In genomic region chr16:88978608-88979346, GRCh38 we compare ENCODE assay signal across 1 cellular context.
TF ChIP-seq lines count a peak whose summit lies in the region.

No MANE protein-coding gene starts in this region.

TF ChIP-seq in GM12878, 131 proteins besides CTCF, POLR2A, EP300 and RAD21 (continued from another document and continues in another):
- TF ChIP-seq BCL3 (IDR thresholded peaks at IDR 0.05; ENCODE audit: borderline replicate concordance, insufficient read depth, low read depth, low read length, poor library complexity, severe bottlenecking) (no peak), USF2 (IDR thresholded peaks at IDR 0.05; ENCODE audit: borderline replicate concordance, low read depth, low read length) (no peak), TCF7 (IDR thresholded peaks at IDR 0.05; ENCODE audit: borderline replicate concordance) (no peak), CHD1 (IDR thresholded peaks at IDR 0.05; ENCODE audit: low read depth, low read length) (no peak), CUX1 (IDR thresholded peaks at IDR 0.05; ENCODE audit: insufficient replicate concordance, low read depth, low read length) (peak; percentile 32), SMC3 (IDR thresholded peaks at IDR 0.05; ENCODE audit: borderline replicate concordance, low read length) (no peak), HDGF (IDR thresholded peaks at IDR 0.05) (peak; percentile 2; the same call in 1 of the 2 replicates), SREBF1 (IDR thresholded peaks at IDR 0.05; ENCODE audit: low read length) (no peak), NBN (IDR thresholded peaks at IDR 0.05) (peak; percentile 74), CREM (IDR thresholded peaks at IDR 0.05; ENCODE audit: low read depth) (peak; percentile 82), ZNF384 (IDR thresholded peaks at IDR 0.05; ENCODE audit: borderline replicate concordance, low read depth, low read length) (no peak), TCF3 (IDR thresholded peaks at IDR 0.05; ENCODE audit: borderline replicate concordance, insufficient read depth, low read depth, low read length) (peak; percentile 100), CEBPB (IDR thresholded peaks at IDR 0.05; ENCODE audit: borderline replicate concordance in 1 of 2, low read depth in 2 of 2, low read length in 2 of 2) (no peak), NR2C2 (IDR thresholded peaks at IDR 0.05; ENCODE audit: borderline replicate concordance, control insufficient read depth, insufficient read length, low read depth) (no peak), SP1 (IDR thresholded peaks at IDR 0.05; ENCODE audit: low read depth, low read length) (peak; percentile 56), SMAD5 (IDR thresholded peaks at IDR 0.05; ENCODE audit: low read depth) (no peak; the same call in 1 of the 2 replicates), RFX5 (IDR thresholded peaks at IDR 0.05; ENCODE audit: low read depth, low read length) (no peak), BRCA1 (IDR thresholded peaks at IDR 0.05; ENCODE audit: low read depth, low read length) (no peak), E2F8 (IDR thresholded peaks at IDR 0.05; ENCODE audit: low read depth, partially characterized antibody) (no peak), RELB (IDR thresholded peaks at IDR 0.05; ENCODE audit: low read depth) (peak; percentile 51; the same call in 1 of the 2 replicates), ATF7 (IDR thresholded peaks at IDR 0.05; ENCODE audit: low read depth) (0 out of 2 replicates have a peak, but pooled peaks have one; percentile 32), FOXK2 (IDR thresholded peaks at IDR 0.05) (no peak), LARP7 (IDR thresholded peaks at IDR 0.05) (peak; percentile 35; the same call in 1 of the 2 replicates), RCOR1 (conservative IDR thresholded peaks at IDR 0.05; ENCODE audit: low read depth, low read length) (no peak), HDAC6 (IDR thresholded peaks at IDR 0.05; ENCODE audit: unreplicated experiment) (no peak), CREB1 (IDR thresholded peaks at IDR 0.05; ENCODE audit: low read depth) (no peak), TARDBP (IDR thresholded peaks at IDR 0.05; ENCODE audit: borderline replicate concordance) (no peak), ASH2L (IDR thresholded peaks at IDR 0.05; ENCODE audit: borderline replicate concordance, low read depth) (peak; percentile 36; the same call in 1 of the 2 replicates), SUPT20H (IDR thresholded peaks at IDR 0.05; ENCODE audit: borderline replicate concordance, control insufficient read depth, low read depth, low read length) (no peak), MYB (IDR thresholded peaks at IDR 0.05; ENCODE audit: borderline replicate concordance, low read depth, low read length) (peak; percentile 71; the same call in 1 of the 2 replicates), NFYA (IDR thresholded peaks at IDR 0.05; ENCODE audit: borderline replicate concordance, low read depth, low read length) (no peak), IKZF2 (IDR thresholded peaks at IDR 0.05) (peak; percentile 69 to 71; a peak in 3 of 4 replicates), CHD2 (IDR thresholded peaks at IDR 0.05; ENCODE audit: borderline replicate concordance, low read depth, low read length) (peak; percentile 86; the same call in 1 of the 2 replicates), MTA2 (IDR thresholded peaks at IDR 0.05; ENCODE audit: low read depth) (peak; percentile 82), RUNX3 (IDR thresholded peaks at IDR 0.05; ENCODE audit: low read length) (no peak), NKRF (conservative IDR thresholded peaks at IDR 0.05) (peak; percentile 70), SMAD1 (IDR thresholded peaks at IDR 0.05; ENCODE audit: low read depth, partially characterized antibody) (peak; percentile 30), ZBTB40 (IDR thresholded peaks at IDR 0.05; ENCODE audit: borderline replicate concordance) (no peak), STAT1 (conservative IDR thresholded peaks at IDR 0.05) (0 out of 2 replicates have a peak, but pooled peaks have one; percentile 17)
